In the genomic region with DNA sequence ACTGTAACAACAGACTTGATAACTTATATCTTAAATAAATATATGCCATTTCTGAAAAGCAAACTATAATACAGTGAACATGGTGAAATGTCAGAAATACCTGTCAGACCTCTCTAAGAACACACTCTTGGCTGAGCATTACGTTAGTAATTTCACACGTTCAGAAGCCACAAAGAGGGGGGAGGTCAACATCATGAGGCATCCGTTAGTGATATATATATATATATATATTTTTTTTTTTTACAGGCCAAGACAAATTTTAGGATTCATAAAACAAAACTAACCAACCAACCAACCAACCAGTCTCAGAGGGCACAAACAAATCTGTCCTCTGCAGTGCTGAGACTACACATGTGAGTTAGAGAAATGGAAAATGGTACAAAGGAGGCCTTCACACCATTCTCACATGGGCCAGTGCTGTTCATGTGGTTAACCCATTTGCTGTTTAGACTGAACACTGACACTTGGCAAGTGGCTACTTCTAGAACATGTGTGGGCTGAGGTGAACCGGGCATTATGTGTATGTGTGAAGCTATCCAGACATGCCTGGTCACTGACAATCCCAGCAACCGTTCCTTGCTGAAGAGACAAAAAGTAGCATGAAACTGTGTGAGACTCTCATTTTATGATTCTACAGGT, we compare ENCODE assay signal across 20 cellular contexts. TPM values are rescaled to one million over a fixed set of nuclear protein-coding genes. Genes with fewer than 3 reads are reported as not detected.
DNase-seq lines count a peak whose midpoint lies in the region; ATAC-seq and TF ChIP-seq lines count a peak whose summit lies in the region.
"Had no signal": no experiment of that assay in that cellular context is flagged by ENCODE, and none has a peak within 500 bp of the region (broad histone marks: within the 10 kb centered on the region; RNA-seq: fewer than 3 reads in every experiment).

No MANE protein-coding gene starts in this region.

- no peaks in the 10 kb centered on the region for H3K4me1 ChIP-seq in right atrium auricular region
- H3K4me1 ChIP-seq in adrenal gland (replicated peaks in 1 of 2): peaks cover 0 to 3% of the 10 kb centered on the region in 2 donors
- H3K4me1 ChIP-seq in BE2C: no peaks in the 10 kb centered on the region

- TF ChIP-seq POLR2A in adrenal gland (IDR thresholded peaks at IDR 0.05): no peak

- 89 to 95% (median 93%) methylated on average over 4 to 5 of the region's 5 CpGs for WGBS in adrenal gland, 4 donors

- intact Hi-C loops in Right ventricle myocardium inferior (cut with DNase I) (no loop called here), adrenal gland (cut with DNase I) (no loop called here)

- H3K27ac ChIP-seq in right atrium auricular region (no peak overlapping the region), epithelial cell of prostate (peak overlapping the region; percentile 92), substantia nigra (ENCODE audit: low read depth, low read length, poor library complexity, severe bottlenecking) (peak overlapping the region; percentile 46), adrenal gland (no peak overlapping the region)
- H3K27ac ChIP-seq: neural progenitor cell had no signal

- ATAC-seq in Right ventricle myocardium inferior: peak; percentile 31
- peak; percentile 29 for ATAC-seq in HG02885 (IDR thresholded peaks at IDR 0.05; ENCODE audit: poor library complexity, unreplicated experiment)
- ATAC-seq: mucosa of descending colon had no signal

- H3K9me3 ChIP-seq in right atrium auricular region (no peaks in the 10 kb centered on the region), adrenal gland (replicated peaks in 1 of 3) (no peaks in the 10 kb centered on the region), BE2C (no peaks in the 10 kb centered on the region)
- H3K9me3 ChIP-seq: mucosa of descending colon, spleen had no signal

- TF ChIP-seq CTCF in right atrium auricular region (IDR thresholded peaks at IDR 0.05) (no peak), adrenal gland (IDR thresholded peaks at IDR 0.05) (no peak), BE2C (IDR thresholded peaks at IDR 0.05; ENCODE audit: low read depth, low read length) (no peak)

- H3K36me3 ChIP-seq in right atrium auricular region (peaks cover 8% of the 10 kb centered on the region), adrenal gland (replicated peaks in 1 of 2) (no peaks in the 10 kb centered on the region), BE2C (no peaks in the 10 kb centered on the region)
- H3K36me3 ChIP-seq: neural progenitor cell had no signal

- DNase-seq in Right ventricle myocardium inferior (ENCODE audit: missing footprints) (no peak), right atrium auricular region (ENCODE audit: low spot score) (no peak), epithelial cell of prostate (ENCODE audit: low read depth, low spot score) (no peak), substantia nigra (lab: John Stamatoyannopoulos, UW) (no peak), DMS79 (lab: John Stamatoyannopoulos, UW) (no peak), adrenal gland (no peak), BE2C (no peak)
- DNase-seq: activated CD4-positive, CD25-positive, alpha-beta regulatory T cell; activated T-cell treated with anti-CD3 and anti-CD28 coated beads, Interleukin-2, amount 50 U/mL, for 48 hours; endodermal cell; glutamatergic neuron; GOT3; mucosa of descending colon; NCI-H1092 treated with DMSO at 0.1 percent for 48 hours; NCI-H2081; RPMI8226; spleen; stimulated activated CD4-positive, alpha-beta T cell treated with anti-CD3 and anti-CD28 coated beads, Interleukin-4, amount 100 ng/mL, for 4 hours had no signal

- H3K27me3 ChIP-seq in right atrium auricular region: no peaks in the 10 kb centered on the region
- no peaks in the 10 kb centered on the region for H3K27me3 ChIP-seq in adrenal gland
- no peaks in the 10 kb centered on the region for H3K27me3 ChIP-seq in BE2C
- H3K27me3 ChIP-seq: neural progenitor cell, spleen had no signal

- H3K4me3 ChIP-seq in right atrium auricular region: no peak overlapping the region
- H3K4me3 ChIP-seq in adrenal gland: no peak overlapping the region
- no peak overlapping the region for H3K4me3 ChIP-seq in BE2C (ENCODE audit: low read depth, low read length)
- H3K4me3 ChIP-seq: mucosa of descending colon, neural progenitor cell, spleen had no signal

RNA-seq across cellular contexts. Expression of a gene that starts 54.5 kb away (rescaled TPM):
- 26.7 TPM for total RNA-seq in Right ventricle myocardium inferior
- 10 to 100 TPM; 28.8 to 29.1 TPM for total RNA-seq in right atrium auricular region
- 10 to 100 TPM in 7 of 8 donors, 1 to 10 TPM in 1; 7.1 to 27.5 (median 19.5) TPM for total RNA-seq in adrenal gland
- polyA plus RNA-seq in adrenal gland: 10 to 100 TPM in 1 of 3 donors, 1 to 10 TPM in 2; 7.8 to 16.4 (median 9.5) TPM
- polyA plus RNA-seq in BE2C (2012; ENCODE audit: insufficient read depth, insufficient read length, low read depth): 0.32 TPM

Comparison
In these comparisons a context has a peak if more than half of its experiments do, and no peak if none do; other contexts are left out.
1. H3K27ac ChIP-seq: peak in epithelial cell of prostate (single experiment) and substantia nigra (single experiment); none in right atrium auricular region (0 of 2) and adrenal gland (0 of 5).